Comparison of ENCODE assay signal across 11 cellular contexts in the genomic region with DNA sequence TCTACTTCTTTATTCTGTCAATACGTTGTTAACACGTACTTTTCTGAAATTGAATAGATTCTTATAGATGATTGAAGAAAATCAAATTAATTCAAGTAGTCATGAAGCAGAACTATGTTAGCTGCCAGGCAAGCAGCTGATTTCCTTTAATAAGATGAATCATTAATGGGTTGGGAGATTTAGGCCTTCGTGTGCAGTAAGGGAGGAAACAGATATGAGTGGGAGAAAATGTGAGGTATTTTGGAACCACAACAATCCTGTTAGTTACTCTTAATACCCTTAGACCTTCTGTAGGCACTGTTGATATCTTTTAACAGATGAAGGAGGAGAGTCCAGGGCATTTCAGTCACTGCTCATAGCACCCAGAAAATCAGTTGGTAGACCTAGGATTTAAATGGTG.
DNase-seq lines count a peak whose midpoint lies in the region; TF ChIP-seq lines count a peak whose summit lies in the region.
"Had no signal": no experiment of that assay in that cellular context is flagged by ENCODE, and none has a peak within 500 bp of the region (broad histone marks: within the 10 kb centered on the region; RNA-seq: fewer than 3 reads in every experiment).

No MANE protein-coding gene starts in this region.

- no peak overlapping the region for H3K4me3 ChIP-seq in GM23248
- H3K4me3 ChIP-seq in astrocyte of the spinal cord (ENCODE audit: low read depth, low read length) = no peak overlapping the region
- H3K4me3 ChIP-seq: lower lobe of right lung, testis had no signal

- in situ Hi-C loops in GM23248 (cut with MboI) = no loop called here
- in situ Hi-C loops in astrocyte of the spinal cord (cut with HindIII; ENCODE audit: low sequenced_read_pairs) = no loop called here

- peaks cover 10% of the 10 kb centered on the region for H3K4me1 ChIP-seq in GM23248 (ENCODE audit: insufficient read depth)
- H3K4me1 ChIP-seq: testis had no signal

- peak; percentile 55 for DNase-seq in A172 (ENCODE audit: low spot score)
- peak; percentile 90 for DNase-seq in GM23248
- peak; percentile 68 for DNase-seq in astrocyte of the spinal cord (ENCODE audit: low read depth, low spot score)
- DNase-seq in kidney glomerular epithelial cell (lab: John Stamatoyannopoulos, UW) = peak; percentile 91
- DNase-seq in NCI-H2107 (lab: John Stamatoyannopoulos, UW) = no peak
- no peak for DNase-seq in NCI-H187 (lab: John Stamatoyannopoulos, UW)
- DNase-seq in SKM-1 (lab: John Stamatoyannopoulos, UW; ENCODE audit: unreplicated experiment) = no peak
- no peak for DNase-seq in GM10248 (ENCODE audit: extremely low spot score)
- DNase-seq: activated CD8-positive, alpha-beta memory T cell treated with anti-CD3 and anti-CD28 coated beads, Interleukin-2, amount 10 ng/mL, durations not matched to agents 7 days and 5 days; lower lobe of right lung; testis had no signal

- no peaks in the 10 kb centered on the region for H3K9me3 ChIP-seq in GM23248 (ENCODE audit: low read depth)
- H3K9me3 ChIP-seq: lower lobe of right lung, testis had no signal

- no peaks in the 10 kb centered on the region for H3K9me2 ChIP-seq in GM23248 (ENCODE audit: insufficient read depth)

- no peaks in the 10 kb centered on the region for H4K20me1 ChIP-seq in GM23248 (ENCODE audit: insufficient read depth)

- TF ChIP-seq CTCF in astrocyte of the spinal cord (IDR thresholded peaks at IDR 0.05; ENCODE audit: low read depth, low read length) (no peak), GM10248 (IDR thresholded peaks at IDR 0.05; ENCODE audit: control extremely low read depth, extremely low read depth, low read depth, missing control alignments) (no peak)

- peaks cover 6% of the 10 kb centered on the region for H3F3A ChIP-seq in GM23248 (ENCODE audit: insufficient read depth)

- H3K4me2 ChIP-seq in GM23248 (ENCODE audit: unreplicated experiment) = peak overlapping the region; percentile 48

- H3K27me3 ChIP-seq in GM23248 (replicated peaks; ENCODE audit: insufficient read depth) = no peaks in the 10 kb centered on the region
- H3K27me3 ChIP-seq: testis had no signal

- WGBS in GM23248 (ENCODE audit: low coverage in 1 of 2, low lambda C conversion rate in 2 of 2, missing lambda C conversion rate in 2 of 2), 2 experiments = 4 to 6% methylated on average over 3 of the region's 3 CpGs

- H3K27ac ChIP-seq in GM23248 = peak overlapping the region; percentile 83
- H3K27ac ChIP-seq: lower lobe of right lung, testis had no signal

- H3K9ac ChIP-seq in GM23248 = peak overlapping the region; percentile 47

- CTCF ChIA-PET in GM10248 (lab: Yijun Ruan, JAX) = interaction anchor here (1.5 to 1.9 kb wide), 2 partner anchors 14 to 26 kb away, joined by 5 read pairs; no protein-coding TSS in a partner anchor

- no peaks in the 10 kb centered on the region; the same call in 1 of the 2 replicates for H3K79me2 ChIP-seq in GM23248 (ENCODE audit: insufficient read depth)

- H2AFZ ChIP-seq in GM23248 = 0 out of 2 replicates have a peak overlapping the region, but pooled peaks have one; percentile 25

- no peaks in the 10 kb centered on the region for H3K36me3 ChIP-seq in GM23248 (ENCODE audit: low read depth)
- H3K36me3 ChIP-seq: lower lobe of right lung had no signal

- POLR2A ChIA-PET in GM10248 (lab: Yijun Ruan, JAX) = no interaction called here

Comparison
In these comparisons a context has a peak if more than half of its experiments do, and no peak if none do; other contexts are left out.
1. DNase-seq: peak in A172 (single experiment), GM23248 (single experiment), astrocyte of the spinal cord (single experiment) and kidney glomerular epithelial cell (single experiment); none in NCI-H2107 (single experiment), NCI-H187 (0 of 2), SKM-1 (single experiment) and GM10248 (single experiment).